Comparison of ENCODE assay signal across 16 cellular contexts in genomic region chr11:123330471-123330870, GRCh38.
A peak's percentile ranks its signal among the peaks of the same experiment; 100 is the strongest.
DNase-seq lines count a peak whose midpoint lies in the region; ATAC-seq and TF ChIP-seq lines count a peak whose summit lies in the region.
"Had no signal": no experiment of that assay in that cellular context is flagged by ENCODE, and none has a peak within 500 bp of the region (broad histone marks: within the 10 kb centered on the region; RNA-seq: fewer than 3 reads in every experiment).

No MANE protein-coding gene starts in this region.

- H3K4me1 ChIP-seq in heart left ventricle (peaks cover 0 to 19% (median 3%) of the 10 kb centered on the region in 12 donors), mammary epithelial cell (ENCODE audit: insufficient read depth, low read length) (peaks cover 8% of the 10 kb centered on the region), gastrocnemius medialis (peaks cover 6 to 18% of the 10 kb centered on the region in 2 donors), prostate gland (replicated peaks) (no peaks in the 10 kb centered on the region)
- H3K4me1 ChIP-seq: A549, Caco-2 had no signal

- no peak overlapping the region for H3K9ac ChIP-seq in mammary epithelial cell (ENCODE audit: insufficient read depth, low read length)

- peak overlapping the region; percentile 81 for H3K27ac Mint-ChIP-seq in endothelial cell (ENCODE audit: unreplicated experiment)
- H3K27ac Mint-ChIP-seq: CD14-positive monocyte; CD8-positive, alpha-beta T cell; HFFc6 had no signal

- dilution Hi-C loops in mammary epithelial cell (cut with HindIII; ENCODE audit: low sequenced_read_pairs), result no loop called here

- ATAC-seq in heart left ventricle, result no peak
- no peak for ATAC-seq in left cardiac atrium
- peak in 1 of 2 donors; percentile 5 for ATAC-seq in gastrocnemius medialis
- ATAC-seq in GM21390 (IDR thresholded peaks at IDR 0.05; ENCODE audit: unreplicated experiment), result no peak
- ATAC-seq: A549; CD8-positive, alpha-beta T cell; HepG2 had no signal

- H3K4me3 Mint-ChIP-seq in endothelial cell (ENCODE audit: unreplicated experiment), result no peak overlapping the region
- H3K4me3 Mint-ChIP-seq: CD14-positive monocyte; CD8-positive, alpha-beta T cell; HFFc6 had no signal

- no peaks in the 10 kb centered on the region for H4K20me1 ChIP-seq in mammary epithelial cell (ENCODE audit: insufficient read depth, low read length)

- TF ChIP-seq CTCF in heart left ventricle (IDR thresholded peaks at IDR 0.05) (no peak), mammary epithelial cell (conservative IDR thresholded peaks at IDR 0.05 in 1 of 2, IDR thresholded peaks at IDR 0.05 in 1 of 2; ENCODE audit: extremely low read depth in 1 of 2, insufficient read depth in 1 of 2, low read depth in 1 of 2, low read length in 2 of 2) (no peak), endothelial cell (IDR thresholded peaks at IDR 0.05; ENCODE audit: unreplicated experiment) (no peak), gastrocnemius medialis (IDR thresholded peaks at IDR 0.05 in 4 of 5, conservative IDR thresholded peaks at IDR 0.05 in 1 of 5) (no peak), prostate gland (IDR thresholded peaks at IDR 0.05) (no peak)

- H3K4me2 ChIP-seq in mammary epithelial cell (ENCODE audit: insufficient read depth, low read depth, low read length), result no peak overlapping the region
- H3K4me2 ChIP-seq: A549 had no signal

- no peaks in the 10 kb centered on the region for H3K27me3 ChIP-seq in heart left ventricle
- H3K27me3 ChIP-seq in mammary epithelial cell (ENCODE audit: insufficient read depth, low read length), result no peaks in the 10 kb centered on the region
- H3K27me3 ChIP-seq in gastrocnemius medialis, result no peaks in the 10 kb centered on the region
- H3K27me3 ChIP-seq in prostate gland (replicated peaks; ENCODE audit: insufficient read depth), result no peaks in the 10 kb centered on the region

- WGBS in heart left ventricle, 4 donors, result 35 to 52% (median 41%) methylated on average over 2 of the region's 2 CpGs
- 4% methylated on average over 2 of the region's 2 CpGs for WGBS in mammary epithelial cell (ENCODE audit: low coverage, missing lambda C conversion rate)
- 55% methylated on average over 2 of the region's 2 CpGs for WGBS in prostate gland

- H3K4me1 Mint-ChIP-seq in endothelial cell (ENCODE audit: unreplicated experiment), result peaks cover 19% of the 10 kb centered on the region

- no peak overlapping the region for H3K4me3 ChIP-seq in heart left ventricle
- H3K4me3 ChIP-seq in mammary epithelial cell (replicated peaks in 1 of 3; ENCODE audit: insufficient read depth in 1 of 3, low read depth in 2 of 3, low read length in 3 of 3), result no peak overlapping the region
- no peak overlapping the region for H3K4me3 ChIP-seq in gastrocnemius medialis
- H3K4me3 ChIP-seq in prostate gland, result no peak overlapping the region
- H3K4me3 ChIP-seq: A549 had no signal

- TF ChIP-seq POLR2A in heart left ventricle (IDR thresholded peaks at IDR 0.05) (no peak), gastrocnemius medialis (IDR thresholded peaks at IDR 0.05) (no peak), prostate gland (IDR thresholded peaks at IDR 0.05) (no peak)

- CTCF ChIA-PET in mammary epithelial cell (lab: Charles Lee; ENCODE audit: low non-redundant PET), result no interaction called here

- H3K9me3 ChIP-seq in heart left ventricle, result peaks cover 0 to 4% (median 0%) of the 10 kb centered on the region in 12 donors
- no peaks in the 10 kb centered on the region for H3K9me3 ChIP-seq in mammary epithelial cell (replicated peaks; ENCODE audit: insufficient read depth, low read length)
- no peaks in the 10 kb centered on the region for H3K9me3 ChIP-seq in gastrocnemius medialis
- H3K9me3 ChIP-seq in prostate gland, result no peaks in the 10 kb centered on the region
- H3K9me3 ChIP-seq: A549 had no signal

- in situ Hi-C loops in mammary epithelial cell (cut with MboI; ENCODE audit: low sequenced_read_pairs in 2 of 2), result no loop called here
- in situ Hi-C loops in gastrocnemius medialis (cut with MboI; ENCODE audit: low sequenced_read_pairs in 4 of 4), result no loop called here

- H3K36me3 Mint-ChIP-seq in endothelial cell (ENCODE audit: low read depth, unreplicated experiment), result no peaks in the 10 kb centered on the region
- H3K36me3 Mint-ChIP-seq: CD14-positive monocyte; CD8-positive, alpha-beta T cell had no signal

- DNase-seq in heart left ventricle (no peak), left cardiac atrium (no peak), mammary epithelial cell (no peak), endothelial cell (ENCODE audit: low spot score) (no peak), gastrocnemius medialis (no peak), prostate gland (ENCODE audit: low spot score) (no peak)
- DNase-seq: Caco-2; CD8-positive, alpha-beta T cell; DND-41; GDM1; HCEC 1CT; HFFc6 had no signal

- intact Hi-C loops in heart left ventricle (cut with DNase I), result loop anchor here in 1 of 10 donors (2.0 kb wide), 1 partner anchor 28 kb away; no protein-coding TSS in a partner anchor
- intact Hi-C loops in left cardiac atrium (cut with DNase I), result no loop called here
- intact Hi-C loops in mammary epithelial cell (cut with micrococcal nuclease), result no loop called here
- intact Hi-C loops in gastrocnemius medialis (cut with DNase I; ENCODE audit: low total_unique reads), result no loop called here
- intact Hi-C loops in prostate gland (cut with DNase I), result no loop called here

- no peaks in the 10 kb centered on the region for H3K79me2 ChIP-seq in mammary epithelial cell (ENCODE audit: insufficient read depth, low read length)

- BruUV-seq in mammary epithelial cell (replicated peaks; lab: Mats Ljungman, UMichigan), result no TSS peak

- H3K27me3 Mint-ChIP-seq in endothelial cell (ENCODE audit: unreplicated experiment), result no peaks in the 10 kb centered on the region

- no peaks in the 10 kb centered on the region for H3K9me3 Mint-ChIP-seq in endothelial cell (ENCODE audit: unreplicated experiment)
- H3K9me3 Mint-ChIP-seq: HFFc6 had no signal

- H3K27ac ChIP-seq in heart left ventricle (peak overlapping the region in 7 of 12 donors; percentile 6 to 51 (median 35)), mammary epithelial cell (ENCODE audit: insufficient read depth, low read depth, low read length) (no peak overlapping the region), gastrocnemius medialis (peak overlapping the region; percentile 57 to 77 (median 71)), prostate gland (no peak overlapping the region)
- H3K27ac ChIP-seq: A549 had no signal

- H2AFZ ChIP-seq in mammary epithelial cell (ENCODE audit: low read depth, low read length), result peak overlapping the region; percentile 32

- no peaks in the 10 kb centered on the region for H3K36me3 ChIP-seq in heart left ventricle
- no peaks in the 10 kb centered on the region for H3K36me3 ChIP-seq in mammary epithelial cell (ENCODE audit: insufficient read depth, low read length)
- no peaks in the 10 kb centered on the region for H3K36me3 ChIP-seq in gastrocnemius medialis
- H3K36me3 ChIP-seq in prostate gland, result no peaks in the 10 kb centered on the region

Comparison
In these comparisons a context has a peak if more than half of its experiments do, and no peak if none do; other contexts are left out.
1. H3K27ac ChIP-seq: peak in heart left ventricle (7 of 12) and gastrocnemius medialis (4 of 4); none in mammary epithelial cell (single experiment) and prostate gland (0 of 2).